8 cellular contexts compared by ENCODE assay signal in genomic region chr6:28336284-28337024, GRCh38. TPM values are rescaled to one million over a fixed set of nuclear protein-coding genes. Genes with fewer than 3 reads are reported as not detected.
DNase-seq lines count a peak whose midpoint lies in the region; ATAC-seq lines count a peak whose summit lies in the region.
"Had no signal": no experiment of that assay in that cellular context is flagged by ENCODE, and none has a peak within 500 bp of the region (broad histone marks: within the 10 kb centered on the region; RNA-seq: fewer than 3 reads in every experiment).

No MANE protein-coding gene starts in this region.

- peaks cover 2% of the 10 kb centered on the region for H3K4me1 Mint-ChIP-seq in activated naive CD8-positive, alpha-beta T cell treated with anti-CD3 and anti-CD28 coated beads for 36 hours

- no peak overlapping the region for H3K4me3 Mint-ChIP-seq in activated naive CD8-positive, alpha-beta T cell treated with anti-CD3 and anti-CD28 coated beads for 36 hours
- H3K4me3 Mint-ChIP-seq: activated naive CD4-positive, alpha-beta T cell treated with anti-CD3 and anti-CD28 coated beads, Interleukin-2, amount 50 U/mL, for 24 hours had no signal

- 6% methylated on average over 20 of the region's 20 CpGs for WGBS in right cardiac atrium

- H3K27me3 Mint-ChIP-seq in activated naive CD8-positive, alpha-beta T cell treated with anti-CD3 and anti-CD28 coated beads for 36 hours, result no peaks in the 10 kb centered on the region
- H3K27me3 Mint-ChIP-seq: activated naive CD4-positive, alpha-beta T cell treated with anti-CD3 and anti-CD28 coated beads, Interleukin-2, amount 50 U/mL, for 24 hours had no signal

- H3K36me3 ChIP-seq in skeletal muscle tissue (ENCODE audit: control insufficient read depth in 3 of 3, insufficient read depth in 3 of 3, low read length in 3 of 3), result peaks cover 0 to 9% (median 0%) of the 10 kb centered on the region in 3 donors

- H3K27ac Mint-ChIP-seq in activated naive CD8-positive, alpha-beta T cell treated with anti-CD3 and anti-CD28 coated beads for 36 hours, result no peak overlapping the region
- H3K27ac Mint-ChIP-seq: activated naive CD4-positive, alpha-beta T cell treated with anti-CD3 and anti-CD28 coated beads, Interleukin-2, amount 50 U/mL, for 24 hours had no signal

- intact Hi-C loops in right cardiac atrium (cut with DNase I), result no loop called here

- peak overlapping the region; percentile 46 for H3K4me3 ChIP-seq in right cardiac atrium (ENCODE audit: low read length)
- peak overlapping the region; percentile 90 to 94 (median 93) for H3K4me3 ChIP-seq in skeletal muscle tissue (ENCODE audit: low read length in 3 of 3)

- peaks cover 14% of the 10 kb centered on the region for H3K9me3 Mint-ChIP-seq in activated naive CD8-positive, alpha-beta T cell treated with anti-CD3 and anti-CD28 coated beads for 36 hours

- ATAC-seq in GM21723 (IDR thresholded peaks at IDR 0.05; ENCODE audit: unreplicated experiment), result peak; percentile 41
- ATAC-seq in right cardiac atrium, result peak; percentile 42 to 44

- H3K9me3 ChIP-seq in right cardiac atrium (ENCODE audit: control insufficient read depth, low read length) (no peaks in the 10 kb centered on the region), skeletal muscle tissue (ENCODE audit: control insufficient read depth in 3 of 3, low read length in 3 of 3) (no peaks in the 10 kb centered on the region)

- no peaks in the 10 kb centered on the region for H3K27me3 ChIP-seq in right cardiac atrium (ENCODE audit: control insufficient read depth, insufficient read depth)
- no peaks in the 10 kb centered on the region for H3K27me3 ChIP-seq in skeletal muscle tissue (ENCODE audit: control insufficient read depth in 3 of 3, insufficient read depth in 3 of 3, low read length in 3 of 3)

- H3K4me1 ChIP-seq in right cardiac atrium (ENCODE audit: control insufficient read depth, insufficient read depth, low read length) (peaks cover 2% of the 10 kb centered on the region), skeletal muscle tissue (ENCODE audit: control insufficient read depth in 3 of 3, insufficient read depth in 3 of 3, low read length in 3 of 3) (peaks cover 4 to 11% (median 8%) of the 10 kb centered on the region in 3 donors)

- H3K27ac ChIP-seq in right cardiac atrium (ENCODE audit: low read length) (peak overlapping the region; percentile 79), skeletal muscle tissue (ENCODE audit: low read depth, low read length) (peak overlapping the region; percentile 98)

- peaks cover 2% of the 10 kb centered on the region for H3K36me3 Mint-ChIP-seq in activated naive CD8-positive, alpha-beta T cell treated with anti-CD3 and anti-CD28 coated beads for 36 hours

- DNase-seq in GDM1 (lab: John Stamatoyannopoulos, UW) (peak; percentile 74), NCI-H2029 treated with DMSO at 0.1 percent for 48 hours (lab: John Stamatoyannopoulos, UW) (peak; percentile 72), right cardiac atrium (peak in 1 of 3 donors; percentile 20), AG08395 (ENCODE audit: low spot score) (no peak)
- peak; percentile 26 for DNase-seq in activated naive CD8-positive, alpha-beta T cell treated with anti-CD3 and anti-CD28 coated beads for 36 hours

- peak overlapping the region; percentile 92 to 96 (median 96) for H3K9ac ChIP-seq in skeletal muscle tissue (ENCODE audit: low read depth in 1 of 3, low read length in 3 of 3)

RNA-seq across cellular contexts. Expression of gene ZSCAN31, which starts 0.5 kb away (rescaled TPM):
- 1 to 10 TPM; 2.5 to 3.0 TPM for total RNA-seq in activated naive CD8-positive, alpha-beta T cell treated with anti-CD3 and anti-CD28 coated beads for 36 hours
- 10 to 100 TPM in 2 of 4 donors, 1 to 10 TPM in 2; 8.3 to 18.4 (median 10.2) TPM for total RNA-seq in right cardiac atrium
- 3.9 TPM for polyA plus RNA-seq in right cardiac atrium
- 12.5 TPM for total RNA-seq in skeletal muscle tissue

RNA-seq across cellular contexts. Expression of gene ZKSCAN3, which starts 13.3 kb away (rescaled TPM):
- 1 to 10 TPM; 1.8 TPM for total RNA-seq in activated naive CD8-positive, alpha-beta T cell treated with anti-CD3 and anti-CD28 coated beads for 36 hours
- total RNA-seq in right cardiac atrium, result 1 to 10 TPM; 4.1 to 7.2 (median 6.0) TPM
- polyA plus RNA-seq in right cardiac atrium, result 1.7 TPM
- 6.3 TPM for total RNA-seq in skeletal muscle tissue

RNA-seq across cellular contexts. Expression of gene PGBD1, which starts 55.1 kb away (rescaled TPM):
- 1 to 10 TPM; 3.4 to 3.8 TPM for total RNA-seq in activated naive CD8-positive, alpha-beta T cell treated with anti-CD3 and anti-CD28 coated beads for 36 hours
- total RNA-seq in right cardiac atrium, result 1 to 10 TPM; 3.0 to 3.6 (median 3.2) TPM
- polyA plus RNA-seq in right cardiac atrium, result 2.3 TPM
- total RNA-seq in skeletal muscle tissue, result 4.2 TPM
